20 cellular contexts compared by ENCODE assay signal in genomic region chr1:96060621-96061020, GRCh38.
"Had no signal": no experiment of that assay in that cellular context is flagged by ENCODE, and none has a peak within 500 bp of the region (broad histone marks: within the 10 kb centered on the region; RNA-seq: fewer than 3 reads in every experiment).

No MANE protein-coding gene starts in this region.

- H3K9me3 Mint-ChIP-seq: activated CD4-positive, alpha-beta T cell treated with anti-CD3 and anti-CD28 coated beads, Interleukin-2, amount 10 ng/mL, durations not matched to agents 24 days and 14 days; activated T-helper 17 cell treated with anti-CD3 and anti-CD28 coated beads, Interleukin-2, amount 50 U/mL, for 72 hours had no signal

- ATAC-seq: activated CD8-positive, alpha-beta T cell treated with anti-CD3 and anti-CD28 coated beads for 36 hours; activated T-helper 17 cell treated with anti-CD3 and anti-CD28 coated beads, Interleukin-2, amount 50 U/mL, for 72 hours; esophagus mucosa; gastrocnemius medialis; naive thymus-derived CD4-positive, alpha-beta T cell; right cardiac atrium; stimulated activated naive CD8-positive, alpha-beta T cell treated with anti-CD3 and anti-CD28 coated beads, Interleukin-15, Interleukin-2, amounts not matched to agents 100 U/mL and 50 U/mL, for 24 hours had no signal

- H3K9me3 ChIP-seq: gastrocnemius medialis, prostate gland, tibial artery had no signal

- H3K36me3 Mint-ChIP-seq: activated naive CD8-positive, alpha-beta T cell treated with anti-CD3 and anti-CD28 coated beads for 36 hours; naive thymus-derived CD4-positive, alpha-beta T cell had no signal

- H3K4me1 ChIP-seq: gastrocnemius medialis, neural progenitor cell, prostate gland, tibial artery had no signal

- H3K9ac ChIP-seq: neural progenitor cell had no signal

- H3K36me3 ChIP-seq: gastrocnemius medialis, neural progenitor cell, prostate gland, tibial artery had no signal

- H3K27ac ChIP-seq: gastrocnemius medialis, neural progenitor cell, prostate gland, tibial artery had no signal

- H3K27me3 Mint-ChIP-seq: activated B cell treated with CpG ODN at 0.5 μM for 24 hours; activated CD4-positive, alpha-beta T cell treated with anti-CD3 and anti-CD28 coated beads, Interleukin-2, amount 10 ng/mL, durations not matched to agents 24 days and 14 days; activated CD8-positive, alpha-beta T cell treated with anti-CD3 and anti-CD28 coated beads for 36 hours; activated naive CD8-positive, alpha-beta T cell treated with anti-CD3 and anti-CD28 coated beads for 36 hours; activated T-helper 17 cell treated with anti-CD3 and anti-CD28 coated beads, Interleukin-2, amount 50 U/mL, for 72 hours; naive thymus-derived CD4-positive, alpha-beta T cell had no signal

- H3K4me1 Mint-ChIP-seq: activated B cell treated with CpG ODN at 0.5 μM for 24 hours; activated CD4-positive, alpha-beta T cell treated with anti-CD3 and anti-CD28 coated beads, Interleukin-2, amount 10 ng/mL, durations not matched to agents 24 days and 14 days; activated naive CD8-positive, alpha-beta T cell treated with anti-CD3 and anti-CD28 coated beads for 36 hours; activated T-helper 17 cell treated with anti-CD3 and anti-CD28 coated beads, Interleukin-2, amount 50 U/mL, for 72 hours; naive thymus-derived CD4-positive, alpha-beta T cell; neural progenitor cell had no signal

- H3K4me3 Mint-ChIP-seq: activated B cell treated with CpG ODN at 0.5 μM for 24 hours; activated CD4-positive, alpha-beta T cell treated with anti-CD3 and anti-CD28 coated beads, Interleukin-2, amount 10 ng/mL, durations not matched to agents 24 days and 14 days; activated CD8-positive, alpha-beta T cell treated with anti-CD3 and anti-CD28 coated beads for 36 hours; activated naive CD8-positive, alpha-beta T cell treated with anti-CD3 and anti-CD28 coated beads for 36 hours; activated T-helper 17 cell treated with anti-CD3 and anti-CD28 coated beads, Interleukin-2, amount 50 U/mL, for 72 hours; naive thymus-derived CD4-positive, alpha-beta T cell; neural progenitor cell had no signal

- H3K27me3 ChIP-seq: gastrocnemius medialis, neural progenitor cell, tibial artery had no signal

- DNase-seq: activated B cell treated with CpG ODN at 0.5 μM for 24 hours; activated CD4-positive, alpha-beta T cell treated with anti-CD3 and anti-CD28 coated beads, Interleukin-2, amount 10 ng/mL, durations not matched to agents 24 days and 14 days; activated CD8-positive, alpha-beta T cell treated with anti-CD3 and anti-CD28 coated beads for 36 hours; activated naive CD4-positive, alpha-beta T cell; activated naive CD8-positive, alpha-beta T cell treated with anti-CD3 and anti-CD28 coated beads for 36 hours; activated T-cell treated with anti-CD3 and anti-CD28 coated beads, Interleukin-2, amount 50 U/mL, for 1 hour; amniotic stem cell; effector CD4-positive, alpha-beta T cell; gastrocnemius medialis; head of caudate nucleus; mesendoderm; naive thymus-derived CD4-positive, alpha-beta T cell; right cardiac atrium; stimulated activated naive CD8-positive, alpha-beta T cell treated with anti-CD3 and anti-CD28 coated beads, Interleukin-15, Interleukin-2, amounts not matched to agents 100 U/mL and 50 U/mL, for 24 hours; substantia nigra; tibial artery had no signal

- H3K27ac Mint-ChIP-seq: activated B cell treated with CpG ODN at 0.5 μM for 24 hours; activated CD4-positive, alpha-beta T cell treated with anti-CD3 and anti-CD28 coated beads, Interleukin-2, amount 10 ng/mL, durations not matched to agents 24 days and 14 days; activated CD8-positive, alpha-beta T cell treated with anti-CD3 and anti-CD28 coated beads for 36 hours; activated naive CD8-positive, alpha-beta T cell treated with anti-CD3 and anti-CD28 coated beads for 36 hours; activated T-helper 17 cell treated with anti-CD3 and anti-CD28 coated beads, Interleukin-2, amount 50 U/mL, for 72 hours; naive thymus-derived CD4-positive, alpha-beta T cell; neural progenitor cell had no signal

- H3K4me3 ChIP-seq: gastrocnemius medialis, neural progenitor cell, prostate gland, tibial artery had no signal
